24 cellular contexts compared by ENCODE assay signal in the genomic region with DNA sequence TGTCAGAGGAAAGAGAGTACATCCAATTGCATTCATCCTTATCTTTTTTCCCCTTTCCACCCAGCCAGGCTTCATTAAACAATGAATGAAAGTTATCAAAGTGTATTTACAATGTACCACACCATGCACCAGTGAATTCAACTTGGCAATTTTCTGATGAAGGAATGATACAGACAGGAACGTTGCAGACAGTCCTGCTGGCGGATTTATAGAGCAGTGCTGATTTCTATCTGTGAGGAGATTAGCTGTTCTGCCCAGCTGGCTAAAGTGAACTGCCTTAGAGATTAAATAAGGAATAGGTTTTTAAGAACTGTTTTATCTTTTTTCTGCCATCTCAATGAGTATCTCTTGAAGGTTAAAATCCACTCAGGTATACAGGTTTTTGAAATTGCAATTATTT.
DNase-seq lines count a peak whose midpoint lies in the region; ATAC-seq and TF ChIP-seq lines count a peak whose summit lies in the region.
"Had no signal": no experiment of that assay in that cellular context is flagged by ENCODE, and none has a peak within 500 bp of the region (broad histone marks: within the 10 kb centered on the region; RNA-seq: fewer than 3 reads in every experiment).

No MANE protein-coding gene starts in this region.

- ATAC-seq in GM23338 (no peak), WTC11 (peak; percentile 24; the same call in 1 of the 2 replicates), Right ventricle myocardium superior (ENCODE audit: poor library complexity) (no peak)
- ATAC-seq: GM12878 had no signal

- H3K27me3 ChIP-seq in BE2C, result no peaks in the 10 kb centered on the region
- H3K27me3 ChIP-seq in GM23338 (ENCODE audit: insufficient read depth), result no peaks in the 10 kb centered on the region
- H3K27me3 ChIP-seq in vagina, result no peaks in the 10 kb centered on the region

- H3K4me2 ChIP-seq in GM23338 (0 out of 2 replicates have a peak overlapping the region, but pooled peaks have one; percentile 0), OCI-LY7 (ENCODE audit: low read length) (no peak overlapping the region)

- CTCF ChIA-PET in OCI-LY7 (lab: Charles Lee; ENCODE audit: unreplicated experiment) (no interaction called here), WTC11 (lab: Charles Lee) (no interaction called here)

- H3F3A ChIP-seq in GM23338 (replicated peaks; ENCODE audit: low read depth), result no peaks in the 10 kb centered on the region

- H3K4me1 Mint-ChIP-seq in GM23338 (peaks cover 10% of the 10 kb centered on the region; the same call in 2 of the 3 replicates), WTC11 (peaks cover 12% of the 10 kb centered on the region), HFFc6 (ENCODE audit: low read depth) (no peaks in the 10 kb centered on the region)

- DNase-seq in BE2C (peak; percentile 32), GM23338 (ENCODE audit: low spot score) (no peak), OCI-LY7 (ENCODE audit: low spot score) (no peak), WTC11 (ENCODE audit: low spot score) (no peak), vagina (ENCODE audit: extremely low spot score in 2 of 2) (no peak), HFFc6 (no peak), NCI-H1694 (lab: John Stamatoyannopoulos, UW) (no peak), Right ventricle myocardium superior (no peak)
- DNase-seq: 8988T, ACHN, Calu3, DMS53, GDM1, H9, NCI-H1048, NCI-H1417 treated with DMSO at 0.1 percent for 48 hours, NCI-H187, NCI-H2081 treated with DMSO at 0.1 percent for 48 hours, NCI-H2171 treated with DMSO at 0.1 percent for 48 hours, NCI-H345, NCI-H510A treated with DMSO at 0.1 percent for 48 hours, T-helper 1 cell had no signal

- intact Hi-C loops in OCI-LY7 (cut with micrococcal nuclease; ENCODE audit: unreplicated experiment), result loop anchor here (10.0 kb wide), 1 partner anchor 309 kb away; no protein-coding TSS in a partner anchor
- intact Hi-C loops in vagina (cut with DNase I), result no loop called here
- intact Hi-C loops in Right ventricle myocardium superior (cut with DNase I), result no loop called here

- no peaks in the 10 kb centered on the region for H3K79me2 ChIP-seq in GM23338 (replicated peaks; ENCODE audit: insufficient read depth)
- no peaks in the 10 kb centered on the region for H3K79me2 ChIP-seq in OCI-LY7 (ENCODE audit: insufficient read depth, low read depth, low read length)

- H3K36me3 ChIP-seq in BE2C (no peaks in the 10 kb centered on the region), GM23338 (ENCODE audit: insufficient read depth) (no peaks in the 10 kb centered on the region), OCI-LY7 (ENCODE audit: insufficient read depth, low read length) (no peaks in the 10 kb centered on the region), vagina (no peaks in the 10 kb centered on the region)

- H3K36me3 Mint-ChIP-seq in GM23338 (ENCODE audit: low read depth) (no peaks in the 10 kb centered on the region), WTC11 (no peaks in the 10 kb centered on the region), HFFc6 (ENCODE audit: low read depth) (no peaks in the 10 kb centered on the region)

- H4K20me1 ChIP-seq in GM23338 (replicated peaks; ENCODE audit: insufficient read depth) (no peaks in the 10 kb centered on the region), OCI-LY7 (ENCODE audit: insufficient read depth, low read length) (no peaks in the 10 kb centered on the region)

- H3K9me3 ChIP-seq in BE2C, result no peaks in the 10 kb centered on the region
- no peaks in the 10 kb centered on the region for H3K9me3 ChIP-seq in OCI-LY7 (ENCODE audit: low read length)
- H3K9me3 ChIP-seq in vagina, result no peaks in the 10 kb centered on the region

- peaks cover 9% of the 10 kb centered on the region for H3K4me1 ChIP-seq in BE2C
- H3K4me1 ChIP-seq in GM23338 (ENCODE audit: insufficient read depth), result peaks cover 10% of the 10 kb centered on the region; the same call in 1 of the 2 replicates
- H3K4me1 ChIP-seq in OCI-LY7 (ENCODE audit: insufficient read depth, low read length, poor library complexity, severe bottlenecking), result no peaks in the 10 kb centered on the region
- no peaks in the 10 kb centered on the region for H3K4me1 ChIP-seq in vagina

- POLR2A ChIA-PET in OCI-LY7 (lab: Charles Lee), result interaction anchor here (0.6 to 0.9 kb wide), 2 partner anchors 8 to 217 kb away, joined by 3 to 4 read pairs; no protein-coding TSS in a partner anchor
- POLR2A ChIA-PET in WTC11 (lab: Charles Lee), result no interaction called here

- H3K9me3 Mint-ChIP-seq in GM23338, result peaks cover 4% of the 10 kb centered on the region; the same call in 1 of the 3 replicates
- peaks cover 6% of the 10 kb centered on the region for H3K9me3 Mint-ChIP-seq in WTC11
- peaks cover 18% of the 10 kb centered on the region for H3K9me3 Mint-ChIP-seq in HFFc6
- H3K9me3 Mint-ChIP-seq: H9 had no signal

- H2AFZ ChIP-seq in GM23338 (no peak overlapping the region), OCI-LY7 (ENCODE audit: low read length) (peak overlapping the region; percentile 37; the same call in 1 of the 2 replicates)

- H3K27me3 Mint-ChIP-seq in GM23338 (ENCODE audit: insufficient read depth, low read depth, poor library complexity) (no peaks in the 10 kb centered on the region), WTC11 (ENCODE audit: low read depth) (no peaks in the 10 kb centered on the region), HFFc6 (ENCODE audit: insufficient read depth) (no peaks in the 10 kb centered on the region)

- no peak overlapping the region for H3K27ac ChIP-seq in GM23338 (ENCODE audit: low read depth)
- H3K27ac ChIP-seq in OCI-LY7 (ENCODE audit: low read depth, low read length, poor library complexity, severe bottlenecking), result no peak overlapping the region
- H3K27ac ChIP-seq in vagina, result no peak overlapping the region

- H3K4me3 ChIP-seq in BE2C (ENCODE audit: low read depth, low read length) (no peak overlapping the region), GM23338 (no peak overlapping the region), OCI-LY7 (ENCODE audit: low read depth, low read length, poor library complexity, severe bottlenecking) (no peak overlapping the region), vagina (no peak overlapping the region)
- H3K4me3 ChIP-seq: GM12878 had no signal

- H3K27ac Mint-ChIP-seq in GM23338, result no peak overlapping the region
- H3K27ac Mint-ChIP-seq in WTC11, result no peak overlapping the region
- no peak overlapping the region for H3K27ac Mint-ChIP-seq in HFFc6
- H3K27ac Mint-ChIP-seq: H9; T-helper 2 cell treated with Interferon-gamma antibody and Interleukin-4, amounts not matched to agents 5 μg/mL and 100 μg/mL, for 36 hours had no signal

- TF ChIP-seq POLR2A in vagina (IDR thresholded peaks at IDR 0.05), result no peak

- BruUV-seq in OCI-LY7 (replicated peaks; lab: Mats Ljungman, UMichigan), result no TSS peak

- TF ChIP-seq CTCF in BE2C (IDR thresholded peaks at IDR 0.05; ENCODE audit: low read depth, low read length) (no peak), GM23338 (conservative IDR thresholded peaks at IDR 0.05; ENCODE audit: low read depth in 2 of 2) (no peak), OCI-LY7 (conservative IDR thresholded peaks at IDR 0.05; ENCODE audit: low read length) (no peak), WTC11 (IDR thresholded peaks at IDR 0.05) (no peak), vagina (IDR thresholded peaks at IDR 0.05) (no peak), HFFc6 (IDR thresholded peaks at IDR 0.05) (no peak)

- H3K4me3 Mint-ChIP-seq in GM23338 (no peak overlapping the region), WTC11 (no peak overlapping the region), HFFc6 (no peak overlapping the region)
- H3K4me3 Mint-ChIP-seq: H9; T-helper 2 cell treated with Interferon-gamma antibody and Interleukin-4, amounts not matched to agents 5 μg/mL and 100 μg/mL, for 36 hours had no signal

- H3K9me2 ChIP-seq in GM23338 (ENCODE audit: insufficient read depth), result no peaks in the 10 kb centered on the region
- H3K9me2 ChIP-seq in OCI-LY7 (ENCODE audit: insufficient read depth, low read length), result no peaks in the 10 kb centered on the region

TF ChIP-seq in WTC11, 78 proteins besides CTCF, POLR2A, EP300 and RAD21 (continues in another document):
- TF ChIP-seq, protein P1, sequence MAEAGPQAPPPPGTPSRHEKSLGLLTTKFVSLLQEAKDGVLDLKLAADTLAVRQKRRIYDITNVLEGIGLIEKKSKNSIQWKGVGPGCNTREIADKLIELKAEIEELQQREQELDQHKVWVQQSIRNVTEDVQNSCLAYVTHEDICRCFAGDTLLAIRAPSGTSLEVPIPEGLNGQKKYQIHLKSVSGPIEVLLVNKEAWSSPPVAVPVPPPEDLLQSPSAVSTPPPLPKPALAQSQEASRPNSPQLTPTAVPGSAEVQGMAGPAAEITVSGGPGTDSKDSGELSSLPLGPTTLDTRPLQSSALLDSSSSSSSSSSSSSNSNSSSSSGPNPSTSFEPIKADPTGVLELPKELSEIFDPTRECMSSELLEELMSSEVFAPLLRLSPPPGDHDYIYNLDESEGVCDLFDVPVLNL (CRISPR knock-in tag; IDR thresholded peaks at IDR 0.05; ENCODE audit: borderline replicate concordance, low read depth), result no peak
- TF ChIP-seq FOXJ3 (CRISPR knock-in tag; IDR thresholded peaks at IDR 0.05; ENCODE audit: borderline replicate concordance), result no peak
- no peak for TF ChIP-seq ESRRA (CRISPR knock-in tag; IDR thresholded peaks at IDR 0.05; ENCODE audit: borderline replicate concordance)
- no peak for TF ChIP-seq TCF7 (CRISPR knock-in tag; IDR thresholded peaks at IDR 0.05; ENCODE audit: low read depth)
- TF ChIP-seq, protein P2, sequence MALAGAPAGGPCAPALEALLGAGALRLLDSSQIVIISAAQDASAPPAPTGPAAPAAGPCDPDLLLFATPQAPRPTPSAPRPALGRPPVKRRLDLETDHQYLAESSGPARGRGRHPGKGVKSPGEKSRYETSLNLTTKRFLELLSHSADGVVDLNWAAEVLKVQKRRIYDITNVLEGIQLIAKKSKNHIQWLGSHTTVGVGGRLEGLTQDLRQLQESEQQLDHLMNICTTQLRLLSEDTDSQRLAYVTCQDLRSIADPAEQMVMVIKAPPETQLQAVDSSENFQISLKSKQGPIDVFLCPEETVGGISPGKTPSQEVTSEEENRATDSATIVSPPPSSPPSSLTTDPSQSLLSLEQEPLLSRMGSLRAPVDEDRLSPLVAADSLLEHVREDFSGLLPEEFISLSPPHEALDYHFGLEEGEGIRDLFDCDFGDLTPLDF (CRISPR knock-in tag; IDR thresholded peaks at IDR 0.05), result no peak
- no peak for TF ChIP-seq CREB1 (CRISPR knock-in tag; IDR thresholded peaks at IDR 0.05)
- no peak for TF ChIP-seq ZNF317 (CRISPR knock-in tag; IDR thresholded peaks at IDR 0.05; ENCODE audit: borderline replicate concordance, low read depth)
- TF ChIP-seq ZNF138 (CRISPR knock-in tag; conservative IDR thresholded peaks at IDR 0.05), result no peak
- no peak for TF ChIP-seq TEAD4 (CRISPR knock-in tag; IDR thresholded peaks at IDR 0.05)
- no peak for TF ChIP-seq ZNF121 (CRISPR knock-in tag; IDR thresholded peaks at IDR 0.05)
- no peak for TF ChIP-seq ZNF671 (CRISPR knock-in tag; IDR thresholded peaks at IDR 0.05)
